8 cellular contexts compared by ENCODE assay signal in the genomic region with DNA sequence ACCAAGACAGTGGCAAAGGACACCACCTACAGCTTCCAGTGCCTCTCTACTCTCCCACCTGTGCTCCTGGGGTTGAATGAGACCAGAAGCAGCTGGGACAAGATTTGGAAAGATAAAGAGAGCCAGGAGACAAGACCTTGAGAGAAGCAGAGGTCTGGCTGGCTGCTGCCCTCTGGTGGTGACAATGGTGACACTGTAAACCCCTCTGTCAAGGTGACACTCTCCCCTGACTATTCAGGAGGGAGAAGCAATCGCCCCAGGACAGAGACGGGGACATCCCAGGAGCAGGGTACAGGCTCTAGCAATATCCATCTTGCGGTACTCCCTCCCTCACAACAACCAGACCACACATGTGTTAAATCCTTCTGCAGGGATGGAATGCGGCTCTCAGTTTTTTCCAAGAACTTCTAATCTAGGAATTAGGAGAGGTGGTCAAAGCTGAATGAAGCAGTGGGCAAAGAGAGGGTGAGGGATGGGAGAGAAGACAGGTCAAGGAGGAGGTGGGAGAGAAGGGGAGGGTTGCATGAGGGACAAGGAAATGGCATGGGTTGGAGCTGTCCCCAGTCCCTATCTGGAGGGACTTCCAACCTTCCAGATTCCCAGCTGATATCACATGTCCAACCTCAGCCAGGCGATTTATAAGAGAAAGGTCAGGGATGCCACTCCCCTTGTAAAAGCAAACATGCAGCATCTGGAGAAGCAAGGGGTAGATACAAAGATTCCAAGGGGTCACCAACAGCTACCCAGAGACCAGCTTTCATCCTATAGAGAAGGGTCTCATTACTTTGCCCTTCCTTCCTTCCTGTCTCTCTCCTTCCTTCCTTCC. TPM values are rescaled to one million over a fixed set of nuclear protein-coding genes. Genes with fewer than 3 reads are reported as not detected.
A peak's percentile ranks its signal among the peaks of the same experiment; 100 is the strongest.
DNase-seq lines count a peak whose midpoint lies in the region; ATAC-seq and TF ChIP-seq lines count a peak whose summit lies in the region.

No MANE protein-coding gene starts in this region.

- DNase-seq in AG09309 (ENCODE audit: low read depth) (peak; percentile 11), GM20000 (ENCODE audit: low spot score) (peak; percentile 89), NCI-H345 (lab: John Stamatoyannopoulos, UW) (peak; percentile 66), cerebellum (ENCODE audit: low spot score) (peak; percentile 81)
- DNase-seq in activated CD4-positive, alpha-beta T cell treated with anti-CD3 and anti-CD28 coated beads for 24 hours (ENCODE audit: low read depth in 2 of 2), result peak; percentile 75
- peak; percentile 41 to 64 (median 57) for DNase-seq in stimulated activated CD4-positive, alpha-beta T cell treated with anti-CD3 and anti-CD28 coated beads, TNF-alpha, amount 100 ng/mL, for 1 hour (ENCODE audit: low read depth in 3 of 3, low spot score in 1 of 3)

- 15% methylated on average over 5 of the region's 5 CpGs for WGBS in liver

- H3K27me3 ChIP-seq in liver (ENCODE audit: control insufficient read depth in 4 of 4, insufficient read depth in 4 of 4, low read length in 3 of 4), result no peaks in the 10 kb centered on the region

- ATAC-seq in HG02938 (IDR thresholded peaks at IDR 0.05; ENCODE audit: unreplicated experiment), result no peak

- H3K9me3 ChIP-seq in liver (ENCODE audit: control insufficient read depth in 4 of 4, low read length in 3 of 4), result no peaks in the 10 kb centered on the region

- H3K4me3 ChIP-seq in AG09309 (ENCODE audit: control insufficient read depth, low read depth, low read length) (no peak overlapping the region), liver (ENCODE audit: low read depth in 1 of 3, low read length in 3 of 3) (no peak overlapping the region)

- peaks cover 0 to 18% (median 10%) of the 10 kb centered on the region in 4 donors for H3K4me1 ChIP-seq in liver (ENCODE audit: control insufficient read depth in 4 of 4, insufficient read depth in 4 of 4, low read length in 3 of 4)

- peak; percentile 77 to 83 for TF ChIP-seq RAD21 in liver (IDR thresholded peaks at IDR 0.05)

- H3K36me3 ChIP-seq in liver (ENCODE audit: control insufficient read depth in 4 of 4, insufficient read depth in 3 of 4, low read depth in 1 of 4, low read length in 3 of 4), result no peaks in the 10 kb centered on the region

- H3K27ac ChIP-seq in liver (ENCODE audit: low read depth in 1 of 2, low read length in 2 of 2), result no peak overlapping the region

- no peak overlapping the region for H3K9ac ChIP-seq in liver (ENCODE audit: low read depth in 1 of 2, low read length in 2 of 2)

- TF ChIP-seq CTCF in AG09309 (IDR thresholded peaks at IDR 0.05; ENCODE audit: control insufficient read depth, insufficient read depth, low read depth, low read length, missing control alignments) (peak; percentile 88), GM20000 (IDR thresholded peaks at IDR 0.05; ENCODE audit: extremely low read depth, missing control alignments) (peak; percentile 76), liver (IDR thresholded peaks at IDR 0.05; ENCODE audit: low read depth, low read length, missing input control) (peak; percentile 81)

TF ChIP-seq in liver, 16 proteins besides CTCF, POLR2A, EP300 and RAD21:
- TF ChIP-seq FOXA1 (IDR thresholded peaks at IDR 0.05), result no peak
- TF ChIP-seq GABPA (IDR thresholded peaks at IDR 0.05 in 1 of 2, conservative IDR thresholded peaks at IDR 0.05 in 1 of 2), result no peak
- TF ChIP-seq HNF4G (IDR thresholded peaks at IDR 0.05), result no peak
- TF ChIP-seq NR2F2 (IDR thresholded peaks at IDR 0.05), result no peak
- no peak for TF ChIP-seq HNF4A (conservative IDR thresholded peaks at IDR 0.05)
- no peak for TF ChIP-seq SP1 (IDR thresholded peaks at IDR 0.05)
- TF ChIP-seq TAF1 (conservative IDR thresholded peaks at IDR 0.05), result no peak
- no peak for TF ChIP-seq RXRA (IDR thresholded peaks at IDR 0.05)

RNA-seq across cellular contexts. Expression of a gene that starts 2.9 kb away (rescaled TPM):
- total RNA-seq in cerebellum (2.6 TPM), liver (10 to 100 TPM in 1 of 2 donors, under 1 TPM in 1; 0.42 to 99.4 TPM)
- polyA plus RNA-seq in liver, result under 1 TPM; 0.22 to 0.38 TPM

RNA-seq across cellular contexts. Expression of a gene that starts 17.1 kb away (rescaled TPM):
- total RNA-seq in cerebellum (1.00 TPM), liver (1 to 10 TPM; 4.9 to 8.8 TPM)
- 1 to 10 TPM; 4.7 to 6.0 TPM for polyA plus RNA-seq in liver

RNA-seq across cellular contexts. Expression of a gene that starts 17.3 kb away (rescaled TPM):
- total RNA-seq in cerebellum (not detected), liver (1 to 10 TPM in 1 of 2 donors, under 1 TPM in 1; 0.23 to 1.1 TPM)
- 1 to 10 TPM; 1.2 to 2.2 TPM for polyA plus RNA-seq in liver

Comparison
In these comparisons a context has a peak if more than half of its experiments do, and no peak if none do; other contexts are left out.
1. DNase-seq: peak in every context shown above with its lines; median percentile 89 in GM20000; 81 in cerebellum; 75 in activated CD4-positive, alpha-beta T cell treated with anti-CD3 and anti-CD28 coated beads for 24 hours; 66 in NCI-H345; 57 in stimulated activated CD4-positive, alpha-beta T cell treated with anti-CD3 and anti-CD28 coated beads, TNF-alpha, amount 100 ng/mL, for 1 hour; 11 in AG09309.